ENCODE assay signal across 9 cellular contexts in the genomic region with DNA sequence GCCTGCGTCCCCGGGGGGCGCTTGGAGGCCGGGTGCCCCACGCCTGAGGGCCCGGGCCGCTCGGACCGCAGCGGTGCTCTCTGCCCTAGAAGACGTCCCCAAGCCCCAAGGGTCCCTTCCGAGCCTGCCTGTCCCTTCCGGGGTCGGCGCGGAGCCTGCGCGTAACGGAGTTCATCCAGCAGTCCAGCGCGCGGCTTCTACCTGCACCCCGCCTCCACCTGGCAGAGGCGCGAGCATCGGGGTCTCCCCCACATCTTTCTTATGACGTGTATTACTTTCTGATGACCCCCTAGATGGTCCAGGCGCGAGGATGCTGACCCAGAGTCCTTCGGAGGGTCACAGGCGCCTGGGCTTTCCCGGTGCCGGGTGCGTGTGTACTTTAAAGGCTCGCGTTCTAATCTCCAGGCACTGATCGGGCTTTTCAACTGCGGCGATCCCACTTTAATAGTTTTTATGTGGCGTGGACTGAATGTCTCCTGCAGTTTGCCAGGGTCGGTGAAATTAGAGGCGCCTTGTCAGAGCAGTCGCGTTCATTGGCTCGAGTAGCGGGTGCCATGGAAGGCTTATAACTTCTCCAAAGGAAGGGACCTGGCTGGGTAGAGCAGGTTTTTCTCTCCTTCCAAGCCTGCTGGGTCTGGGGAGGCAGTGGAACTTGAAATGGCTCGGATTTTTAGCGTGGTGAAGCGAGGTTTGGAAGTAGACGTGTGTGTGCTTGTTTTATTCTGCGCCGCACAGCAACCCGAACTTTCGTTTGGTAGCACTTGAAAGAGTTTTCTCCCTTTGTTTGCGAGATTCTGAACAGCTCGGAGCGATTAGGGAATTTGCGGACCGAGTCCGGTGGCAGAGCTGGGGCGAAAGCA. TPM values are rescaled to one million over a fixed set of nuclear protein-coding genes. Genes with fewer than 3 reads are reported as not detected.
DNase-seq lines count a peak whose midpoint lies in the region; ATAC-seq, FAIRE-seq and TF ChIP-seq lines count a peak whose summit lies in the region.
"Had no signal": no experiment of that assay in that cellular context is flagged by ENCODE, and none has a peak within 500 bp of the region (broad histone marks: within the 10 kb centered on the region; RNA-seq: fewer than 3 reads in every experiment).

No MANE protein-coding gene starts in this region.

- TF ChIP-seq EP300 in HepG2 (IDR thresholded peaks at IDR 0.05; ENCODE audit: low read depth in 2 of 2, low read length in 2 of 2) (no peak), HepG2 (CRISPR knock-in tag; IDR thresholded peaks at IDR 0.05; ENCODE audit: borderline replicate concordance) (no peak), transverse colon (IDR thresholded peaks at IDR 0.05; ENCODE audit: low read depth) (no peak)

- no TSS peak for BruUV-seq in mammary epithelial cell (replicated peaks; lab: Mats Ljungman, UMichigan)
- BruUV-seq in HepG2 (replicated peaks; lab: Mats Ljungman, UMichigan), result no TSS peak

- intact Hi-C loops in activated CD4-positive, alpha-beta T cell treated with anti-CD3 and anti-CD28 coated beads, Interleukin-2, amount 10 ng/mL, durations not matched to agents 24 days and 14 days (cut with micrococcal nuclease), result loop anchor here (2.0 kb wide), 1 partner anchor 649 kb away; no protein-coding TSS in a partner anchor
- intact Hi-C loops in mammary epithelial cell (cut with micrococcal nuclease), result no loop called here
- intact Hi-C loops in HepG2 (cut with micrococcal nuclease; ENCODE audit: unreplicated experiment), result no loop called here
- intact Hi-C loops in transverse colon (cut with DNase I; ENCODE audit: low total_unique reads), result no loop called here

- H3K4me1 ChIP-seq in mammary epithelial cell (ENCODE audit: insufficient read depth, low read length) (no peaks in the 10 kb centered on the region), HepG2 (ENCODE audit: insufficient read depth, low read length) (no peaks in the 10 kb centered on the region), transverse colon (peaks cover 0 to 24% (median 10%) of the 10 kb centered on the region in 4 donors)

- no peaks in the 10 kb centered on the region for H3K9me3 Mint-ChIP-seq in activated CD4-positive, alpha-beta T cell treated with anti-CD3 and anti-CD28 coated beads, Interleukin-2, amount 10 ng/mL, durations not matched to agents 24 days and 14 days

- peaks cover 3% of the 10 kb centered on the region for H3K4me1 Mint-ChIP-seq in activated CD4-positive, alpha-beta T cell treated with anti-CD3 and anti-CD28 coated beads, Interleukin-2, amount 10 ng/mL, durations not matched to agents 24 days and 14 days

- H3K4me3 ChIP-seq in mammary epithelial cell (replicated peaks in 1 of 3; ENCODE audit: insufficient read depth in 1 of 3, low read depth in 2 of 3, low read length in 3 of 3), result no peak overlapping the region
- H3K4me3 ChIP-seq in HepG2 (replicated peaks in 1 of 3; ENCODE audit: insufficient read depth in 1 of 3, low read depth in 2 of 3, low read length in 3 of 3), result no peak overlapping the region
- H3K4me3 ChIP-seq in transverse colon, result peak overlapping the region in 3 of 4 donors; percentile 26 to 43 (median 31)

- H3K27me3 ChIP-seq in mammary epithelial cell (ENCODE audit: insufficient read depth, low read length) (peaks cover 29% of the 10 kb centered on the region), HepG2 (ENCODE audit: control insufficient read depth in 1 of 2, insufficient read depth in 2 of 2, low read length in 2 of 2) (peaks cover 8 to 37% of the 10 kb centered on the region in 2 experiments), transverse colon (peaks cover 81% of the 10 kb centered on the region)

- no peak for TF ChIP-seq POLR2A in HepG2 (IDR thresholded peaks at IDR 0.05; ENCODE audit: insufficient read depth in 1 of 2, low read depth in 2 of 2, low read length in 2 of 2)
- TF ChIP-seq POLR2A in transverse colon (IDR thresholded peaks at IDR 0.05), result no peak

- H4K20me1 ChIP-seq in mammary epithelial cell (ENCODE audit: insufficient read depth, low read length) (no peaks in the 10 kb centered on the region), HepG2 (ENCODE audit: insufficient read depth, low read length) (no peaks in the 10 kb centered on the region; the same call in 1 of the 2 replicates)

- in situ Hi-C loops in mammary epithelial cell (cut with MboI; ENCODE audit: low sequenced_read_pairs in 2 of 2), result no loop called here
- in situ Hi-C loops in HepG2 (cut with HindIII; ENCODE audit: extremely low pct_ligation_motif_present, low pct_unique_long_range_greater_than_20kb), result no loop called here
- in situ Hi-C loops in transverse colon (cut with MboI; ENCODE audit: low pct_ligation_motif_present in 1 of 4, low pct_unique_long_range_greater_than_20kb in 1 of 4, low sequenced_read_pairs in 3 of 4), result no loop called here

- ATAC-seq in HepG2, result peak; percentile 33
- ATAC-seq in HG02973 (IDR thresholded peaks at IDR 0.05; ENCODE audit: unreplicated experiment), result no peak

- TF ChIP-seq CTCF in mammary epithelial cell (conservative IDR thresholded peaks at IDR 0.05 in 1 of 2, IDR thresholded peaks at IDR 0.05 in 1 of 2; ENCODE audit: extremely low read depth in 1 of 2, insufficient read depth in 1 of 2, low read depth in 1 of 2, low read length in 2 of 2) (no peak), HepG2 (CRISPR knock-in tag; IDR thresholded peaks at IDR 0.05) (no peak), transverse colon (IDR thresholded peaks at IDR 0.05) (no peak)

- peaks cover 56% of the 10 kb centered on the region for H3K27me3 Mint-ChIP-seq in activated CD4-positive, alpha-beta T cell treated with anti-CD3 and anti-CD28 coated beads, Interleukin-2, amount 10 ng/mL, durations not matched to agents 24 days and 14 days

- no peaks in the 10 kb centered on the region for H3K36me3 Mint-ChIP-seq in activated CD4-positive, alpha-beta T cell treated with anti-CD3 and anti-CD28 coated beads, Interleukin-2, amount 10 ng/mL, durations not matched to agents 24 days and 14 days (ENCODE audit: low read depth)

- H3K9ac ChIP-seq in mammary epithelial cell (ENCODE audit: insufficient read depth, low read length) (no peak overlapping the region), HepG2 (ENCODE audit: insufficient read depth, low read depth, low read length) (no peak overlapping the region)

- FAIRE-seq in HepG2 (lab: Jason Lieb, UNC), result no peak

- H3K27ac ChIP-seq in mammary epithelial cell (ENCODE audit: insufficient read depth, low read depth, low read length) (no peak overlapping the region), HepG2 (ENCODE audit: extremely low read length, insufficient read depth, low read length) (no peak overlapping the region), transverse colon (no peak overlapping the region)

- H2AFZ ChIP-seq in mammary epithelial cell (ENCODE audit: low read depth, low read length) (no peak overlapping the region), HepG2 (ENCODE audit: low read length) (no peak overlapping the region)

- no peak for DNase-seq in activated CD4-positive, alpha-beta T cell treated with anti-CD3 and anti-CD28 coated beads, Interleukin-2, amount 10 ng/mL, durations not matched to agents 24 days and 14 days
- no peak for DNase-seq in activated CD4-positive, alpha-beta T cell treated with anti-CD3 and anti-CD28 coated beads for 4 hours
- peak; percentile 35 for DNase-seq in mammary epithelial cell
- DNase-seq in HepG2 (ENCODE audit: low spot score), result no peak
- DNase-seq in transverse colon, result no peak
- DNase-seq in stimulated activated CD4-positive, alpha-beta T cell treated with anti-CD3 and anti-CD28 coated beads, Interleukin-4, amount 100 ng/mL, for 4 hours, result no peak
- DNase-seq in effector CD8-positive, alpha-beta T cell (lab: John Stamatoyannopoulos, UW), result no peak
- DNase-seq: DND-41 had no signal

- H3K9me3 ChIP-seq in mammary epithelial cell (replicated peaks; ENCODE audit: insufficient read depth, low read length) (no peaks in the 10 kb centered on the region), HepG2 (ENCODE audit: low read length) (no peaks in the 10 kb centered on the region), transverse colon (no peaks in the 10 kb centered on the region)

- no peak for TF ChIP-seq RAD21 in HepG2 (CRISPR knock-in tag; IDR thresholded peaks at IDR 0.05)

- dilution Hi-C loops in mammary epithelial cell (cut with HindIII; ENCODE audit: low sequenced_read_pairs), result no loop called here

- 2% methylated on average over 42 of the region's 61 CpGs for WGBS in mammary epithelial cell (ENCODE audit: low coverage, missing lambda C conversion rate)
- WGBS in HepG2 (ENCODE audit: low lambda C conversion rate), result 31% methylated on average over 54 of the region's 61 CpGs
- 11% methylated on average over 51 of the region's 61 CpGs; no CpG with 5 or more reads in 1 of the 2 donors for WGBS in transverse colon (ENCODE audit: low coverage in 1 of 2), 2 donors

- H3K36me3 ChIP-seq in mammary epithelial cell (ENCODE audit: insufficient read depth, low read length) (no peaks in the 10 kb centered on the region), HepG2 (replicated peaks in 1 of 2; ENCODE audit: control insufficient read depth in 1 of 2, insufficient read depth in 2 of 2, low read length in 2 of 2) (no peaks in the 10 kb centered on the region), transverse colon (no peaks in the 10 kb centered on the region)

- H3K4me3 Mint-ChIP-seq in activated CD4-positive, alpha-beta T cell treated with anti-CD3 and anti-CD28 coated beads, Interleukin-2, amount 10 ng/mL, durations not matched to agents 24 days and 14 days, result no peak overlapping the region

- POLR2A ChIA-PET in HepG2 (lab: Yijun Ruan, JAX), result no interaction called here

- H3K27ac Mint-ChIP-seq in activated CD4-positive, alpha-beta T cell treated with anti-CD3 and anti-CD28 coated beads, Interleukin-2, amount 10 ng/mL, durations not matched to agents 24 days and 14 days, result peak overlapping the region; percentile 25

- H3K79me2 ChIP-seq in mammary epithelial cell (ENCODE audit: insufficient read depth, low read length), result no peaks in the 10 kb centered on the region
- H3K79me2 ChIP-seq in HepG2 (ENCODE audit: insufficient read depth, low read length), result no peaks in the 10 kb centered on the region

- CTCF ChIA-PET in mammary epithelial cell (lab: Charles Lee; ENCODE audit: low non-redundant PET), result no interaction called here
- CTCF ChIA-PET in HepG2 (lab: Yijun Ruan, JAX; ENCODE audit: low intra/inter-chr PET ratio, low total read pairs), result no interaction called here

- H3K4me2 ChIP-seq in mammary epithelial cell (ENCODE audit: insufficient read depth, low read depth, low read length) (peak overlapping the region; percentile 35), HepG2 (ENCODE audit: low read depth, low read length) (no peak overlapping the region)

RNA-seq across cellular contexts. Expression of a gene that starts 1.0 kb away (rescaled TPM):
- not detected in 2 replicates for total RNA-seq in activated CD4-positive, alpha-beta T cell treated with anti-CD3 and anti-CD28 coated beads, Interleukin-2, amount 10 ng/mL, durations not matched to agents 24 days and 14 days
- not detected for total RNA-seq in mammary epithelial cell
- not detected for polyA plus RNA-seq in mammary epithelial cell
- not detected for polyA minus RNA-seq in mammary epithelial cell
- total RNA-seq in HepG2 (2016; rRNA removed; fragmentation: Illumina TruSeq; extraction: Trizol), result not detected in 2 replicates
- not detected in 2 replicates for total RNA-seq in HepG2 (2016; cell fraction: cytosol; rRNA removed; fragmentation: Illumina TruSeq; extraction: Trizol; ENCODE audit: low read depth)
- total RNA-seq in HepG2 (2016; cell fraction: insoluble cytoplasmic fraction; rRNA removed; fragmentation: Illumina TruSeq; extraction: Trizol), result not detected in 2 replicates
- total RNA-seq in HepG2 (2016; cell fraction: membrane; rRNA removed; fragmentation: Illumina TruSeq; extraction: Trizol), result not detected in 2 replicates
- not detected in 2 replicates for total RNA-seq in HepG2 (2016; cell fraction: nucleus; rRNA removed; fragmentation: Illumina TruSeq; extraction: Trizol)
- not detected in 2 replicates for polyA plus RNA-seq in HepG2 (2011; rRNA removed)
- not detected in 2 replicates for polyA plus RNA-seq in HepG2 (2011; cell fraction: cytosol; rRNA removed)
- not detected in 2 replicates for polyA plus RNA-seq in HepG2 (2011; cell fraction: nucleus; rRNA removed)
- polyA plus RNA-seq in HepG2 (2012), result not detected in 2 replicates
- polyA plus RNA-seq in HepG2 (2016; cell fraction: cytosol; fragmentation: Illumina TruSeq; extraction: Trizol; ENCODE audit: low read depth), result not detected in 2 replicates
- polyA plus RNA-seq in HepG2 (2016; cell fraction: insoluble cytoplasmic fraction; fragmentation: Illumina TruSeq; extraction: Trizol; ENCODE audit: low read depth), result not detected in 2 replicates
- polyA plus RNA-seq in HepG2 (2016; cell fraction: membrane; fragmentation: Illumina TruSeq; extraction: Trizol; ENCODE audit: low read depth), result not detected in 2 replicates
- not detected in 2 replicates for polyA plus RNA-seq in HepG2 (2016; cell fraction: nucleus; fragmentation: Illumina TruSeq; extraction: Trizol; ENCODE audit: insufficient read depth, low read depth)
- 350 TPM in 1 of 2 replicates, not detected in the other for polyA minus RNA-seq in HepG2 (2011; rRNA and poly(A)+ RNA removed; ENCODE audit: low replicate concordance)
- polyA minus RNA-seq in HepG2 (2011; cell fraction: cytosol; rRNA and poly(A)+ RNA removed), result 0.18 and 1.2 TPM in 2 replicates
- polyA minus RNA-seq in HepG2 (2011; cell fraction: nucleus; rRNA and poly(A)+ RNA removed), result 0.25 and 0.52 TPM in 2 replicates
- under 1 TPM in 2 of 4 donors, not detected in 2; 0.27 to 0.64 TPM for total RNA-seq in transverse colon

Comparison
In these comparisons a context has a peak if more than half of its experiments do, and no peak if none do; other contexts are left out.
1. H3K4me3 ChIP-seq: peak in transverse colon (3 of 4); none in mammary epithelial cell (0 of 3) and HepG2 (0 of 3).